In genomic region chr7:134612197-134612596, GRCh38 we compare ENCODE assay signal across 25 cellular contexts. TPM values are rescaled to one million over a fixed set of nuclear protein-coding genes. Genes with fewer than 3 reads are reported as not detected.
A peak's percentile ranks its signal among the peaks of the same experiment; 100 is the strongest.
DNase-seq lines count a peak whose midpoint lies in the region; ATAC-seq and TF ChIP-seq lines count a peak whose summit lies in the region.
"Had no signal": no experiment of that assay in that cellular context is flagged by ENCODE, and none has a peak within 500 bp of the region (broad histone marks: within the 10 kb centered on the region; RNA-seq: fewer than 3 reads in every experiment).

No MANE protein-coding gene starts in this region.

- no peak for ATAC-seq in GM18517 (IDR thresholded peaks at IDR 0.05; ENCODE audit: unreplicated experiment)
- ATAC-seq: natural killer cell treated with Interleukin-12 subunit alpha and Interleukin-12 subunit beta and Interleukin-15 and Interleukin-18, amount 100 ng/mL, for 72 hours; Panc1; stimulated activated effector memory CD8-positive, alpha-beta T cell treated with anti-CD3 and anti-CD28 coated beads, Interleukin-12 subunit alpha, Interleukin-12 subunit beta, amount 100 ng/mL, for 72 hours had no signal

- H3F3A ChIP-seq in neural cell (ENCODE audit: insufficient read depth, low read length, poor library complexity, severe bottlenecking) = no peaks in the 10 kb centered on the region

- H3K9me3 ChIP-seq in mammary epithelial cell (replicated peaks; ENCODE audit: insufficient read depth, low read length) = no peaks in the 10 kb centered on the region
- no peaks in the 10 kb centered on the region for H3K9me3 ChIP-seq in neural cell (ENCODE audit: low read length)
- no peaks in the 10 kb centered on the region for H3K9me3 ChIP-seq in thyroid gland
- no peaks in the 10 kb centered on the region for H3K9me3 ChIP-seq in suprapubic skin

- H3K36me3 Mint-ChIP-seq in MCF 10A (ENCODE audit: insufficient read depth, unreplicated experiment) = no peaks in the 10 kb centered on the region
- H3K36me3 Mint-ChIP-seq: natural killer cell treated with Interleukin-12 subunit alpha and Interleukin-12 subunit beta and Interleukin-15 and Interleukin-18, amount 100 ng/mL, for 72 hours; stimulated activated effector memory CD8-positive, alpha-beta T cell treated with anti-CD3 and anti-CD28 coated beads, Interleukin-12 subunit alpha, Interleukin-12 subunit beta, amount 100 ng/mL, for 72 hours had no signal

- H2AFZ ChIP-seq in mammary epithelial cell (ENCODE audit: low read depth, low read length) (no peak overlapping the region), neural cell (ENCODE audit: low read depth, low read length) (no peak overlapping the region)
- H2AFZ ChIP-seq: GM23248 had no signal

- 92% methylated on average over 2 of the region's 2 CpGs for WGBS in mammary epithelial cell (ENCODE audit: low coverage, missing lambda C conversion rate)
- 89 to 96% methylated on average over 2 of the region's 2 CpGs for WGBS in thyroid gland, 2 donors
- WGBS in suprapubic skin = 95% methylated on average over 2 of the region's 2 CpGs

- TF ChIP-seq POLR2A in thyroid gland (IDR thresholded peaks at IDR 0.05) (no peak), suprapubic skin (IDR thresholded peaks at IDR 0.05) (no peak)

- H3K79me2 ChIP-seq in mammary epithelial cell (ENCODE audit: insufficient read depth, low read length) (no peaks in the 10 kb centered on the region), neural cell (replicated peaks; ENCODE audit: insufficient read depth, low read length) (no peaks in the 10 kb centered on the region)

- dilution Hi-C loops in mammary epithelial cell (cut with HindIII; ENCODE audit: low sequenced_read_pairs) = loop anchor here (25.0 kb wide), 1 partner anchor 175 kb away; no protein-coding TSS in a partner anchor

- TF ChIP-seq EP300 in Ishikawa (IDR thresholded peaks at IDR 0.05; ENCODE audit: borderline replicate concordance) (no peak), neural cell (conservative IDR thresholded peaks at IDR 0.05; ENCODE audit: poor library complexity, severe bottlenecking) (no peak), suprapubic skin (IDR thresholded peaks at IDR 0.05) (no peak)

- H3K4me1 ChIP-seq in mammary epithelial cell (ENCODE audit: insufficient read depth, low read length) (peaks cover 21% of the 10 kb centered on the region), thyroid gland (peaks cover 5 to 7% of the 10 kb centered on the region in 2 donors), suprapubic skin (peaks cover 15% of the 10 kb centered on the region)
- H3K4me1 ChIP-seq: BLaER1 had no signal

- TF ChIP-seq CTCF in MCF 10A (IDR thresholded peaks at IDR 0.05; ENCODE audit: unreplicated experiment) (peak; percentile 24), mammary epithelial cell (conservative IDR thresholded peaks at IDR 0.05 in 1 of 2, IDR thresholded peaks at IDR 0.05 in 1 of 2; ENCODE audit: extremely low read depth in 1 of 2, insufficient read depth in 1 of 2, low read depth in 1 of 2, low read length in 2 of 2) (peak in 1 of 2 donors; percentile 42), neural cell (IDR thresholded peaks at IDR 0.05; ENCODE audit: poor library complexity, severe bottlenecking) (no peak), thyroid gland (IDR thresholded peaks at IDR 0.05) (no peak), suprapubic skin (IDR thresholded peaks at IDR 0.05) (no peak)

- CTCF ChIA-PET in MCF 10A (lab: Yijun Ruan, JAX) (interaction anchor here (0.5 to 10.6 kb wide), 30 partner anchors 8 to 558 kb away, joined by 3 to 146 read pairs (median 4); partner anchors contain the start of genes AGBL3 and CYREN), mammary epithelial cell (lab: Charles Lee; ENCODE audit: low non-redundant PET) (no interaction called here)

- H3K27ac ChIP-seq in mammary epithelial cell (ENCODE audit: insufficient read depth, low read depth, low read length) = no peak overlapping the region
- H3K27ac ChIP-seq in neural cell (ENCODE audit: low read length) = no peak overlapping the region
- H3K27ac ChIP-seq in thyroid gland = no peak overlapping the region
- no peak overlapping the region for H3K27ac ChIP-seq in suprapubic skin
- H3K27ac ChIP-seq: BLaER1, GM23248, KMS-11 had no signal

- BruUV-seq in MCF 10A (replicated peaks; lab: Mats Ljungman, UMichigan) (no TSS peak), mammary epithelial cell (replicated peaks; lab: Mats Ljungman, UMichigan) (no TSS peak)

- no peaks in the 10 kb centered on the region for H3K9me2 ChIP-seq in neural cell (ENCODE audit: insufficient read depth, low read length)

- H3K4me3 Mint-ChIP-seq in MCF 10A (ENCODE audit: unreplicated experiment) = no peak overlapping the region
- H3K4me3 Mint-ChIP-seq: activated CD4-positive, alpha-beta memory T cell treated with anti-CD3 and anti-CD28 coated beads, Interleukin-2, amount 10 ng/mL, durations not matched to agents 7 days and 5 days; natural killer cell treated with Interleukin-12 subunit alpha and Interleukin-12 subunit beta and Interleukin-15 and Interleukin-18, amount 100 ng/mL, for 72 hours; stimulated activated effector memory CD8-positive, alpha-beta T cell treated with anti-CD3 and anti-CD28 coated beads, Interleukin-12 subunit alpha, Interleukin-12 subunit beta, amount 100 ng/mL, for 72 hours; T-helper 2 cell treated with Interferon-gamma antibody and Interleukin-4, amounts not matched to agents 5 μg/mL and 100 μg/mL, for 36 hours had no signal

- H3K9ac ChIP-seq in mammary epithelial cell (ENCODE audit: insufficient read depth, low read length) = no peak overlapping the region
- no peak overlapping the region for H3K9ac ChIP-seq in neural cell (ENCODE audit: low read length)
- H3K9ac ChIP-seq: BLaER1, GM23248, KMS-11 had no signal

- H4K20me1 ChIP-seq in mammary epithelial cell (ENCODE audit: insufficient read depth, low read length) (no peaks in the 10 kb centered on the region), neural cell (ENCODE audit: insufficient read depth) (no peaks in the 10 kb centered on the region)
- H4K20me1 ChIP-seq: BLaER1 had no signal

- in situ Hi-C loops in mammary epithelial cell (cut with MboI; ENCODE audit: low sequenced_read_pairs in 2 of 2) = loop anchor here (5.0 to 10.0 kb wide), 3 partner anchors 95 to 177 kb away; no protein-coding TSS in a partner anchor

- intact Hi-C loops in MCF 10A (cut with micrococcal nuclease) (loop anchor here (1.0 to 5.0 kb wide), 4 partner anchors 21 to 330 kb away; no protein-coding TSS in a partner anchor), mammary epithelial cell (cut with micrococcal nuclease) (loop anchor here (1.0 to 5.0 kb wide), 6 partner anchors 89 to 723 kb away; partner anchors contain the start of gene CYREN), thyroid gland (cut with DNase I) (no loop called here)

- DNase-seq in MCF 10A (ENCODE audit: unreplicated experiment) = peak; percentile 33
- no peak for DNase-seq in mammary epithelial cell
- DNase-seq in SW480 (ENCODE audit: low spot score) = peak; percentile 10
- no peak for DNase-seq in thyroid gland
- DNase-seq in suprapubic skin (ENCODE audit: low spot score in 2 of 2) = no peak
- DNase-seq: activated CD4-positive, alpha-beta memory T cell treated with anti-CD3 and anti-CD28 coated beads, Interleukin-2, amount 10 ng/mL, durations not matched to agents 7 days and 5 days; activated CD4-positive, CD25-positive, alpha-beta regulatory T cell treated with anti-CD3 and anti-CD28 coated beads, Interleukin-2, amount 50 U/mL, for 72 hours; activated CD8-positive, alpha-beta memory T cell treated with anti-CD3 and anti-CD28 coated beads, Interleukin-2, amount 50 U/mL, for 4 hours; activated naive CD4-positive, alpha-beta T cell; DMS153; GM23248; hippocampal formation; NCI-H1694; NCI-H2171; NK-92 treated with Interleukin-12 subunit alpha and Interleukin-12 subunit beta, amount 100 ng/mL, for 24 hours; SHP77 had no signal

- H3K27me3 Mint-ChIP-seq in MCF 10A (ENCODE audit: insufficient read depth, unreplicated experiment) = no peaks in the 10 kb centered on the region

- peaks cover 31% of the 10 kb centered on the region for H3K4me1 Mint-ChIP-seq in MCF 10A (ENCODE audit: insufficient read depth, unreplicated experiment)

- peak overlapping the region; percentile 85 for H3K27ac Mint-ChIP-seq in MCF 10A (ENCODE audit: low read depth, unreplicated experiment)
- H3K27ac Mint-ChIP-seq: activated CD4-positive, alpha-beta memory T cell treated with anti-CD3 and anti-CD28 coated beads, Interleukin-2, amount 10 ng/mL, durations not matched to agents 7 days and 5 days; natural killer cell treated with Interleukin-12 subunit alpha and Interleukin-12 subunit beta and Interleukin-15 and Interleukin-18, amount 100 ng/mL, for 72 hours; stimulated activated effector memory CD8-positive, alpha-beta T cell treated with anti-CD3 and anti-CD28 coated beads, Interleukin-12 subunit alpha, Interleukin-12 subunit beta, amount 100 ng/mL, for 72 hours; T-helper 2 cell treated with Interferon-gamma antibody and Interleukin-4, amounts not matched to agents 5 μg/mL and 100 μg/mL, for 36 hours had no signal

- TF ChIP-seq RAD21 in Ishikawa (IDR thresholded peaks at IDR 0.05; ENCODE audit: low read depth) = peak; percentile 24; the same call in 1 of the 2 replicates
- no peak for TF ChIP-seq RAD21 in neural cell (conservative IDR thresholded peaks at IDR 0.05)

- H3K27me3 ChIP-seq in mammary epithelial cell (ENCODE audit: insufficient read depth, low read length) = no peaks in the 10 kb centered on the region
- H3K27me3 ChIP-seq in neural cell (ENCODE audit: insufficient read depth, low read depth, low read length) = no peaks in the 10 kb centered on the region
- H3K27me3 ChIP-seq in thyroid gland = no peaks in the 10 kb centered on the region
- no peaks in the 10 kb centered on the region for H3K27me3 ChIP-seq in suprapubic skin
- H3K27me3 ChIP-seq: BLaER1 had no signal

- H3K36me3 ChIP-seq in mammary epithelial cell (ENCODE audit: insufficient read depth, low read length) = no peaks in the 10 kb centered on the region
- H3K36me3 ChIP-seq in neural cell (ENCODE audit: insufficient read depth, low read length) = no peaks in the 10 kb centered on the region
- no peaks in the 10 kb centered on the region for H3K36me3 ChIP-seq in thyroid gland
- no peaks in the 10 kb centered on the region for H3K36me3 ChIP-seq in suprapubic skin
- H3K36me3 ChIP-seq: BLaER1 had no signal

- H3K4me3 ChIP-seq in mammary epithelial cell (replicated peaks in 1 of 3; ENCODE audit: insufficient read depth in 1 of 3, low read depth in 2 of 3, low read length in 3 of 3) (no peak overlapping the region), neural cell (ENCODE audit: low read length) (no peak overlapping the region), thyroid gland (replicated peaks in 1 of 3) (no peak overlapping the region), suprapubic skin (no peak overlapping the region)
- H3K4me3 ChIP-seq: BLaER1, GM23248 had no signal

- H3K4me2 ChIP-seq in mammary epithelial cell (ENCODE audit: insufficient read depth, low read depth, low read length) = no peak overlapping the region
- H3K4me2 ChIP-seq in neural cell (ENCODE audit: low read length) = no peak overlapping the region
- H3K4me2 ChIP-seq: BLaER1, KMS-11 had no signal

- POLR2A ChIA-PET in MCF 10A (lab: Yijun Ruan, JAX) = interaction anchor here (0.7 to 2.4 kb wide), 6 partner anchors 11 to 560 kb away, joined by 3 to 27 read pairs (median 4); partner anchors contain the start of gene BPGM

- H3K9me3 Mint-ChIP-seq in MCF 10A (ENCODE audit: unreplicated experiment) = peaks cover 9% of the 10 kb centered on the region
- H3K9me3 Mint-ChIP-seq: natural killer cell treated with Interleukin-12 subunit alpha and Interleukin-12 subunit beta and Interleukin-15 and Interleukin-18, amount 100 ng/mL, for 72 hours; stimulated activated effector memory CD8-positive, alpha-beta T cell treated with anti-CD3 and anti-CD28 coated beads, Interleukin-12 subunit alpha, Interleukin-12 subunit beta, amount 100 ng/mL, for 72 hours; T-helper 2 cell treated with Interferon-gamma antibody and Interleukin-4, amounts not matched to agents 5 μg/mL and 100 μg/mL, for 36 hours had no signal

RNA-seq across cellular contexts. Expression of gene BPGM, which starts 34.5 kb away (rescaled TPM):
- total RNA-seq in MCF 10A (2022) (8.2 and 10.8 TPM in 2 replicates), mammary epithelial cell (10 to 100 TPM; 21.3 to 55.2 TPM), thyroid gland (10 to 100 TPM; 11.9 to 23.9 (median 15.7) TPM), suprapubic skin (10 to 100 TPM in 3 of 4 donors, 1 to 10 TPM in 1; 9.8 to 13.3 (median 12.5) TPM)
- polyA plus RNA-seq in mammary epithelial cell (15.1 TPM), neural cell (47.5 and 57.4 TPM in 2 replicates)
- polyA minus RNA-seq in mammary epithelial cell (5.8 TPM), neural cell (34.3 and 37.5 TPM in 2 replicates)

Comparison
In these comparisons a context has a peak if more than half of its experiments do, and no peak if none do; other contexts are left out.
1. DNase-seq: peak in MCF 10A (single experiment) and SW480 (single experiment); none in mammary epithelial cell (single experiment), thyroid gland (0 of 2) and suprapubic skin (0 of 2).